Comparison of ENCODE assay signal across 24 cellular contexts in genomic region chr11:656866-657265, GRCh38. TPM values are rescaled to one million over a fixed set of nuclear protein-coding genes. Genes with fewer than 3 reads are reported as not detected.
DNase-seq lines count a peak whose midpoint lies in the region; ATAC-seq, FAIRE-seq and TF ChIP-seq lines count a peak whose summit lies in the region.
"Had no signal": no experiment of that assay in that cellular context is flagged by ENCODE, and none has a peak within 500 bp of the region (broad histone marks: within the 10 kb centered on the region; RNA-seq: fewer than 3 reads in every experiment).

No MANE protein-coding gene starts in this region.

- H3K79me2 ChIP-seq in osteoblast (ENCODE audit: insufficient read depth, low read length), result no peaks in the 10 kb centered on the region

- no peak overlapping the region for H3K14ac ChIP-seq in IMR-90 (replicated peaks; ENCODE audit: low read depth, low read length)

- H2AFZ ChIP-seq in IMR-90 (replicated peaks; ENCODE audit: low read length, poor library complexity), result no peak overlapping the region
- H2AFZ ChIP-seq in osteoblast (ENCODE audit: low read length), result no peak overlapping the region

- H3K9me1 ChIP-seq in IMR-90 (ENCODE audit: insufficient read depth, low read length), result no peaks in the 10 kb centered on the region

- no peak overlapping the region for H3K27ac ChIP-seq in IMR-90 (ENCODE audit: insufficient read depth, low read length)
- peak overlapping the region; percentile 73; the same call in 1 of the 2 replicates for H3K27ac ChIP-seq in VCaP
- H3K27ac ChIP-seq in osteoblast (ENCODE audit: low read depth, low read length), result no peak overlapping the region
- H3K27ac ChIP-seq: A549 had no signal

- no peak for TF ChIP-seq POLR2A in IMR-90 (IDR thresholded peaks at IDR 0.05; ENCODE audit: low read depth, low read length)
- TF ChIP-seq POLR2A in GM12892 (IDR thresholded peaks at IDR 0.05; ENCODE audit: low read depth, low read length), result no peak

- H3K18ac ChIP-seq in IMR-90 (ENCODE audit: low read depth, low read length), result no peak overlapping the region

- TF ChIP-seq CTCF in IMR-90 (conservative IDR thresholded peaks at IDR 0.05; ENCODE audit: low read depth, low read length), result no peak
- no peak for TF ChIP-seq CTCF in VCaP (conservative IDR thresholded peaks at IDR 0.05)
- no peak for TF ChIP-seq CTCF in osteoblast (IDR thresholded peaks at IDR 0.05; ENCODE audit: extremely low read depth, low read depth, low read length)

- H3K4me3 ChIP-seq in H7 (ENCODE audit: insufficient read depth, low read depth, low read length) (no peak overlapping the region), IMR-90 (ENCODE audit: insufficient read depth, low read depth, low read length) (no peak overlapping the region), osteoblast (ENCODE audit: insufficient read depth, low read length) (no peak overlapping the region)
- H3K4me3 ChIP-seq: A549 had no signal

- peak overlapping the region; percentile 25 for H2AK9ac ChIP-seq in IMR-90 (replicated peaks; ENCODE audit: low read depth, low read length, poor library complexity)

- intact Hi-C loops in IMR-90 (cut with micrococcal nuclease), result no loop called here

- in situ Hi-C loops in IMR-90 (cut with MboI; ENCODE audit: low sequenced_read_pairs), result no loop called here

- H2BK15ac ChIP-seq in IMR-90 (ENCODE audit: low read depth, low read length), result no peak overlapping the region

- no peak overlapping the region for H4K5ac ChIP-seq in IMR-90 (ENCODE audit: low read depth, low read length)

- no peak overlapping the region for H3K56ac ChIP-seq in IMR-90 (ENCODE audit: extremely low read depth, insufficient read depth, low read length)

- no peak overlapping the region for H4K8ac ChIP-seq in IMR-90 (ENCODE audit: low read depth in 2 of 2, low read length in 2 of 2)

- DNase-seq in H7 (peak; percentile 26), IMR-90 (no peak), osteoblast (ENCODE audit: insufficient read length, low spot score, missing footprints) (peak; percentile 57), NCI-H2081 treated with DMSO at 0.1 percent for 48 hours (lab: John Stamatoyannopoulos, UW) (no peak), NCI-H1105 (lab: John Stamatoyannopoulos, UW) (no peak), GM12892 (ENCODE audit: insufficient read length) (no peak)
- DNase-seq: 8988T; ACHN; C1 segment of cervical spinal cord; Calu3; CD4-positive, alpha-beta memory T cell; COR-L47; DMS53; DMS79 treated with DMSO at 0.1 percent for 48 hours; GF-D8; GOT3; HCEC 1CT had no signal

- H3K9me3 ChIP-seq in IMR-90 (ENCODE audit: control insufficient read depth, insufficient read depth, low read length) (no peaks in the 10 kb centered on the region), osteoblast (ENCODE audit: low read depth, low read length) (no peaks in the 10 kb centered on the region)
- H3K9me3 ChIP-seq: A549 had no signal

- H3K4ac ChIP-seq in IMR-90 (ENCODE audit: low read depth, low read length), result no peak overlapping the region

- H2AK5ac ChIP-seq in IMR-90 (ENCODE audit: low read depth, low read length), result no peak overlapping the region

- dilution Hi-C loops in IMR-90 (cut with HindIII; ENCODE audit: low sequenced_read_pairs, unreplicated experiment), result no loop called here

- no peak overlapping the region for H2BK20ac ChIP-seq in IMR-90 (ENCODE audit: low read depth, low read length)

- H2BK5ac ChIP-seq in IMR-90 (ENCODE audit: low read depth, low read length, poor library complexity, severe bottlenecking), result no peak overlapping the region

- no TSS peak for BruUV-seq in IMR-90 (replicated peaks; lab: Mats Ljungman, UMichigan)

- H4K91ac ChIP-seq in IMR-90 (ENCODE audit: insufficient read depth, low read depth, low read length), result no peak overlapping the region

- WGBS in IMR-90 (ENCODE audit: extremely low coverage in 2 of 2, insufficient read length in 1 of 2), 2 experiments, result 73% methylated on average over 2 of the region's 7 CpGs; no CpG with 5 or more reads in 1 of the 2 experiments

- no peak overlapping the region for H3K23ac ChIP-seq in IMR-90 (ENCODE audit: low read depth, low read length)

- no peak overlapping the region for H3K9ac ChIP-seq in IMR-90 (ENCODE audit: low read depth, low read length)

- H3K4me1 ChIP-seq in IMR-90 (ENCODE audit: control insufficient read depth, insufficient read depth, low read length) (no peaks in the 10 kb centered on the region), osteoblast (ENCODE audit: insufficient read depth, low read length) (no peaks in the 10 kb centered on the region)

- H3K36me3 ChIP-seq in H7 (replicated peaks; ENCODE audit: control insufficient read depth, insufficient read depth, low read length), result peaks cover 2% of the 10 kb centered on the region
- H3K36me3 ChIP-seq in IMR-90 (ENCODE audit: control insufficient read depth, insufficient read depth, low read length), result peaks cover 22% of the 10 kb centered on the region
- H3K36me3 ChIP-seq in osteoblast (ENCODE audit: insufficient read depth, low read length), result peaks cover 9% of the 10 kb centered on the region

- POLR2A ChIA-PET in IMR-90 (lab: Charles Lee; ENCODE audit: unreplicated experiment), result no interaction called here

- no peak for TF ChIP-seq RAD21 in IMR-90 (IDR thresholded peaks at IDR 0.05; ENCODE audit: low read length)

- H4K20me1 ChIP-seq in IMR-90 (ENCODE audit: insufficient read depth, low read length) (peaks cover 3% of the 10 kb centered on the region; the same call in 1 of the 2 replicates), osteoblast (ENCODE audit: insufficient read depth, low read length) (peaks cover 10% of the 10 kb centered on the region)

- CTCF ChIA-PET in IMR-90 (lab: Yijun Ruan, JAX), result no interaction called here

- H2BK120ac ChIP-seq in IMR-90 (ENCODE audit: low read depth, low read length), result no peak overlapping the region

- ATAC-seq in IMR-90 (ENCODE audit: low read depth), result no peak
- ATAC-seq: A549 had no signal

- FAIRE-seq in GM12892 (lab: Jason Lieb, UNC), result no peak
- FAIRE-seq: A549, GM12891, H54 had no signal

- no peaks in the 10 kb centered on the region for H3K27me3 ChIP-seq in H7 (ENCODE audit: control insufficient read depth, insufficient read depth, low read length)
- H3K27me3 ChIP-seq in IMR-90 (ENCODE audit: control insufficient read depth, insufficient read depth, low read length), result no peaks in the 10 kb centered on the region
- H3K27me3 ChIP-seq in osteoblast (ENCODE audit: insufficient read depth, low read length), result no peaks in the 10 kb centered on the region

- peaks cover 0 to 2% of the 10 kb centered on the region in 2 experiments; a peak in 1 of 4 replicates for H3K79me1 ChIP-seq in IMR-90 (ENCODE audit: low read depth in 1 of 2, low read length in 2 of 2)

- no peak overlapping the region for H3K4me2 ChIP-seq in IMR-90 (ENCODE audit: low read depth, low read length)
- H3K4me2 ChIP-seq in osteoblast (ENCODE audit: insufficient read depth, low read length), result no peak overlapping the region
- H3K4me2 ChIP-seq: A549 had no signal

TF ChIP-seq in IMR-90, 13 proteins besides CTCF, POLR2A, EP300 and RAD21 (continues in another document):
- TF ChIP-seq MAZ (IDR thresholded peaks at IDR 0.05; ENCODE audit: borderline replicate concordance, low read depth, low read length) (no peak), NFE2L2 (IDR thresholded peaks at IDR 0.05; ENCODE audit: low read depth, low read length) (no peak), SMC3 (IDR thresholded peaks at IDR 0.05; ENCODE audit: low read depth, low read length) (no peak), CEBPB (IDR thresholded peaks at IDR 0.05; ENCODE audit: low read depth, low read length) (no peak), RFX5 (IDR thresholded peaks at IDR 0.05; ENCODE audit: low read depth, low read length) (no peak), MXI1 (IDR thresholded peaks at IDR 0.05; ENCODE audit: borderline replicate concordance, low read depth, low read length) (no peak), RCOR1 (IDR thresholded peaks at IDR 0.05; ENCODE audit: insufficient replicate concordance, low read length) (no peak)

RNA-seq across cellular contexts. Expression of gene DRD4, which starts 19.8 kb away (rescaled TPM):
- total RNA-seq in H7 (2014; rRNA removed; shearing (Covaris generic)), result 1.8 and 2.1 TPM in 2 replicates
- total RNA-seq in IMR-90 (2012; rRNA removed), result not detected in 2 replicates
- polyA plus RNA-seq in IMR-90 (2012; rRNA removed), result not detected in 2 replicates
- 0.05 TPM in 1 of 2 replicates, not detected in the other for polyA plus RNA-seq in IMR-90 (2012; cell fraction: cytosol; rRNA removed)
- 0.34 and 1.1 TPM in 2 replicates for polyA plus RNA-seq in IMR-90 (2012; cell fraction: nucleus; rRNA removed; ENCODE audit: low replicate concordance)
- under 0.01 TPM in 1 of 2 replicates, not detected in the other for total RNA-seq in osteoblast
- not detected for polyA plus RNA-seq in GM12892 (2012; ENCODE audit: missing spikeins)
- total RNA-seq: Daoy, G401 had no signal
- polyA plus RNA-seq: A549; BJ; CD4-positive, alpha-beta memory T cell had no signal

RNA-seq across cellular contexts. Expression of gene SCT, which starts 29.9 kb away (rescaled TPM):
- total RNA-seq in H7 (2014; rRNA removed; shearing (Covaris generic)), result not detected in 2 replicates
- total RNA-seq in IMR-90 (2012; rRNA removed), result not detected in 2 replicates
- not detected in 2 replicates for polyA plus RNA-seq in IMR-90 (2012; rRNA removed)
- not detected in 2 replicates for polyA plus RNA-seq in IMR-90 (2012; cell fraction: cytosol; rRNA removed)
- not detected in 2 replicates for polyA plus RNA-seq in IMR-90 (2012; cell fraction: nucleus; rRNA removed; ENCODE audit: low replicate concordance)
- not detected in 2 replicates for total RNA-seq in osteoblast
- not detected for polyA plus RNA-seq in GM12892 (2012; ENCODE audit: missing spikeins)
- total RNA-seq: Calu3; CD4-positive, alpha-beta memory T cell; Daoy; G401 had no signal
- polyA plus RNA-seq: A549; BJ; CD4-positive, alpha-beta memory T cell had no signal

RNA-seq across cellular contexts. Expression of gene CDHR5, which starts 32.1 kb away (rescaled TPM):
- total RNA-seq in H7 (2014; rRNA removed; shearing (Covaris generic)), result not detected in 2 replicates
- total RNA-seq in IMR-90 (2012; rRNA removed), result not detected in 2 replicates
- polyA plus RNA-seq in IMR-90 (2012; rRNA removed), result not detected in 2 replicates
- polyA plus RNA-seq in IMR-90 (2012; cell fraction: cytosol; rRNA removed), result not detected in 2 replicates
- not detected in 2 replicates for polyA plus RNA-seq in IMR-90 (2012; cell fraction: nucleus; rRNA removed; ENCODE audit: low replicate concordance)
- not detected in 2 replicates for total RNA-seq in osteoblast
- polyA plus RNA-seq in GM12892 (2012; ENCODE audit: missing spikeins), result 0.30 TPM
- total RNA-seq: CD4-positive, alpha-beta memory T cell; Daoy; G401 had no signal
- polyA plus RNA-seq: BJ; CD4-positive, alpha-beta memory T cell had no signal

RNA-seq across cellular contexts. Expression of gene DEAF1, which starts 38.2 kb away (rescaled TPM):
- total RNA-seq in H7 (2014; rRNA removed; shearing (Covaris generic)), result 69.0 and 74.6 TPM in 2 replicates
- total RNA-seq in IMR-90 (2012; rRNA removed) (21.7 and 22.9 TPM in 2 replicates), osteoblast (38.0 and 44.2 TPM in 2 replicates)
- 31.6 and 35.8 TPM in 2 replicates for polyA plus RNA-seq in IMR-90 (2012; rRNA removed)
- 17.5 and 37.5 TPM in 2 replicates for polyA plus RNA-seq in IMR-90 (2012; cell fraction: cytosol; rRNA removed)
- 40.0 and 55.2 TPM in 2 replicates for polyA plus RNA-seq in IMR-90 (2012; cell fraction: nucleus; rRNA removed; ENCODE audit: low replicate concordance)
- polyA plus RNA-seq in GM12892 (2012; ENCODE audit: missing spikeins), result 23.2 TPM

RNA-seq across cellular contexts. Expression of gene TMEM80, which starts 38.8 kb away (rescaled TPM):
- total RNA-seq in H7 (2014; rRNA removed; shearing (Covaris generic)), result 27.0 and 36.0 TPM in 2 replicates
- 5.0 and 5.6 TPM in 2 replicates for total RNA-seq in IMR-90 (2012; rRNA removed)
- polyA plus RNA-seq in IMR-90 (2012; rRNA removed), result 21.2 and 21.7 TPM in 2 replicates
- polyA plus RNA-seq in IMR-90 (2012; cell fraction: cytosol; rRNA removed), result 19.5 and 33.5 TPM in 2 replicates
- 64.5 and 66.3 TPM in 2 replicates for polyA plus RNA-seq in IMR-90 (2012; cell fraction: nucleus; rRNA removed; ENCODE audit: low replicate concordance)
- 17.4 and 21.2 TPM in 2 replicates for total RNA-seq in osteoblast
- 13.3 TPM for polyA plus RNA-seq in GM12892 (2012; ENCODE audit: missing spikeins)

Comparison
In these comparisons a context has a peak if more than half of its experiments do, and no peak if none do; other contexts are left out.
1. DNase-seq: peak in H7 (single experiment) and osteoblast (single experiment); none in IMR-90 (single experiment), NCI-H2081 treated with DMSO at 0.1 percent for 48 hours (single experiment), NCI-H1105 (single experiment) and GM12892 (single experiment).